ENCODE assay signal across 8 cellular contexts in the genomic region with DNA sequence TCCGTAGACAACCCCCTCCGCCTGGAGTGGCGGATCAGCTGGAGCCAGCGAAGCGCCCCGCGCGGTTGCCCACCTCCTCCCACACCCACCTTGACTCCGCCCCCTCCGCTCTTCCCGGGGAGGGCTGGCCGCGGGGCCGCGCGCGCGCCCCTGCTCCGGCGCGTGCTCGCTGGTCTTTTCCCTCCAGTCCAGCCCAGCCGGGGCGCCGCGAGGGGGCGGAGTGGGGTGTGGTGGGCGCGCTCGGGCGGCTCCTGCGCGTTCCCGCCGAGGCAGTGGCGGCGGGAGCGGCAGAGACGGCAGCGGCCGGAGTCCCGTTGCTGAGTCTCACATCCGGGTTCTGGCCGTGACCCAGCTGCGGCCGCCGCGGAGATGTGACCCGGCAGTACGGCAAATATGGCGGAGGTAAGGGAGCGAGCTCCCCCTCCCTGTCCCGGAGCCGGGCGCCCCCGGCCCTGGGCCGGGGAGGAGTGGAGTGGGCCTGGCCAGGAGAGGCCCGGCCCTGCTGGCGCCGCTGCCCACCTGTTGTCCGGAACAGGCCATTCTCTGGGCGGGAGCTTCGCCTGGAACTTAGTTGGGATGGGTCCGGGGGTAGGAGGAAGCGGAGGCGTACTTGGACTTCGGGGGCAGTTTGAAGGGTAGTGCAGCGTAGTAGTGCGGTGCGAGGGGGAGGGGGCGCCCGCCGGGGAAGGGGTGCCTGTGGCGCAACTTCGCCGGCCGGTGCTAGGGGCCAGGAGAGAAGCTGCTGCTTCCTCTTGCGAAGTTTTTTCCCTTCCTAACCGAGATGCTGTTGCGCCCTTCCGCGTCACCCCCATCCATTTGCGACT. TPM values are rescaled to one million over a fixed set of nuclear protein-coding genes. Genes with fewer than 3 reads are reported as not detected.
DNase-seq lines count a peak whose midpoint lies in the region; ATAC-seq, FAIRE-seq and TF ChIP-seq lines count a peak whose summit lies in the region.

No MANE protein-coding gene starts in this region.

- H3K36me3 ChIP-seq in HUES48 (ENCODE audit: control insufficient read depth, insufficient read depth, low read length) (0 out of 2 replicates have a peak, but pooled peaks cover 4% of the 10 kb centered on the region), NT2/D1 (ENCODE audit: insufficient read depth, insufficient read length, low read length) (peaks cover 4% of the 10 kb centered on the region)

- H3K27me3 Mint-ChIP-seq in endothelial cell (ENCODE audit: unreplicated experiment), result peaks cover 7% of the 10 kb centered on the region

- no peaks in the 10 kb centered on the region for H3K36me3 Mint-ChIP-seq in endothelial cell (ENCODE audit: low read depth, unreplicated experiment)

- ATAC-seq in GM21423 (IDR thresholded peaks at IDR 0.05; ENCODE audit: unreplicated experiment), result peak; percentile 66

- H3K4me3 Mint-ChIP-seq in endothelial cell (ENCODE audit: unreplicated experiment), result peak overlapping the region; percentile 93

- H3K4me1 Mint-ChIP-seq in endothelial cell (ENCODE audit: unreplicated experiment), result peaks cover 21% of the 10 kb centered on the region

- DNase-seq in D721Med (ENCODE audit: insufficient read length, low spot score) (peak; percentile 46), NT2/D1 (ENCODE audit: low read depth, low spot score) (peak; percentile 95), endothelial cell (ENCODE audit: low spot score) (peak; percentile 99), midbrain (lab: John Stamatoyannopoulos, UW) (peak; percentile 93)
- peak; percentile 96 for DNase-seq in activated CD8-positive, alpha-beta memory T cell treated with anti-CD3 and anti-CD28 coated beads, Interleukin-2, amount 50 U/mL, for 48 hours
- DNase-seq in stimulated activated CD8-positive, alpha-beta memory T cell treated with anti-CD3 and anti-CD28 coated beads, Interleukin-15, amount 100 ng/mL, for 4 hours (ENCODE audit: low read depth in 2 of 2), result peak; percentile 86 to 92

- peak overlapping the region; percentile 98 for H3K27ac ChIP-seq in HUES48 (ENCODE audit: low read depth, low read length)

- H3K4me3 ChIP-seq in HUES48 (ENCODE audit: low read depth, low read length), result peak overlapping the region; percentile 92
- peak overlapping the region; percentile 83 for H3K4me3 ChIP-seq in NT2/D1 (ENCODE audit: insufficient read length, low read depth)

- H3K27me3 ChIP-seq in HUES48 (ENCODE audit: control insufficient read depth, insufficient read depth, low read length), result no peaks in the 10 kb centered on the region
- no peaks in the 10 kb centered on the region for H3K27me3 ChIP-seq in NT2/D1 (ENCODE audit: insufficient read depth, insufficient read length)

- peak; percentile 17 for TF ChIP-seq CTCF in D721Med (IDR thresholded peaks at IDR 0.05; ENCODE audit: insufficient read depth, missing control alignments)
- TF ChIP-seq CTCF in endothelial cell (IDR thresholded peaks at IDR 0.05; ENCODE audit: unreplicated experiment), result peak; percentile 36

- H3K9me3 Mint-ChIP-seq in endothelial cell (ENCODE audit: unreplicated experiment), result no peaks in the 10 kb centered on the region

- no peak for FAIRE-seq in D721Med (lab: Jason Lieb, UNC)

- peak overlapping the region; percentile 74 for H3K9ac ChIP-seq in HUES48 (ENCODE audit: low read depth, low read length)
- H3K9ac ChIP-seq in NT2/D1 (ENCODE audit: insufficient read length, low read depth), result peak overlapping the region; percentile 96

- H3K27ac Mint-ChIP-seq in endothelial cell (ENCODE audit: unreplicated experiment), result peak overlapping the region; percentile 94

- H3K9me3 ChIP-seq in HUES48 (ENCODE audit: control insufficient read depth, insufficient read depth, low read length), result no peaks in the 10 kb centered on the region
- H3K9me3 ChIP-seq in NT2/D1 (ENCODE audit: insufficient read depth, low read length), result no peaks in the 10 kb centered on the region

- peaks cover 31% of the 10 kb centered on the region; the same call in 1 of the 2 replicates for H3K4me1 ChIP-seq in HUES48 (ENCODE audit: control insufficient read depth, insufficient read depth, low read length)
- no peaks in the 10 kb centered on the region for H3K4me1 ChIP-seq in NT2/D1 (ENCODE audit: insufficient read depth, insufficient read length)

RNA-seq across cellular contexts. Expression of a gene that starts 5.4 kb away (rescaled TPM):
- 33.2 TPM for total RNA-seq in endothelial cell (ENCODE audit: unreplicated experiment)

RNA-seq across cellular contexts. Expression of a gene that starts 5.6 kb away (rescaled TPM):
- 5.1 TPM for total RNA-seq in endothelial cell (ENCODE audit: unreplicated experiment)

Comparison
In these comparisons a context has a peak if more than half of its experiments do, and no peak if none do; other contexts are left out.
1. Peak in every context shown above with its lines: DNase-seq, ATAC-seq, H3K4me3 ChIP-seq and H3K27ac ChIP-seq.
2. DNase-seq: peak in every context shown above with its lines; median percentile 99 in endothelial cell; 96 in activated CD8-positive, alpha-beta memory T cell treated with anti-CD3 and anti-CD28 coated beads, Interleukin-2, amount 50 U/mL, for 48 hours; 95 in NT2/D1; 93 in midbrain; 89 in stimulated activated CD8-positive, alpha-beta memory T cell treated with anti-CD3 and anti-CD28 coated beads, Interleukin-15, amount 100 ng/mL, for 4 hours; 46 in D721Med.